ENCODE assay signal across 8 cellular contexts in genomic region chr2:118223487-118224136, GRCh38.
A peak's percentile ranks its signal among the peaks of the same experiment; 100 is the strongest.
DNase-seq lines count a peak whose midpoint lies in the region; ATAC-seq, FAIRE-seq and TF ChIP-seq lines count a peak whose summit lies in the region.

No MANE protein-coding gene starts in this region.

- H3F3A ChIP-seq in PC-3 (ENCODE audit: low read length, unreplicated experiment): no peaks in the 10 kb centered on the region

- CTCF ChIA-PET in endothelial cell of umbilical vein (lab: Charles Lee) (interaction anchor here (0.5 to 8.0 kb wide), 4 partner anchors 176 to 658 kb away, joined by 3 to 162 read pairs (median 34); no protein-coding TSS in a partner anchor), Calu3 (lab: Charles Lee) (interaction anchor here (0.7 kb wide), 1 partner anchor 27 kb away, joined by 3 read pairs; no protein-coding TSS in a partner anchor), PC-3 (lab: Charles Lee) (interaction anchor here (0.7 kb wide), 1 partner anchor 177 kb away, joined by 5 read pairs; no protein-coding TSS in a partner anchor)

- peaks cover 6% of the 10 kb centered on the region for H3K4me1 ChIP-seq in endothelial cell of umbilical vein (ENCODE audit: control insufficient read depth, extremely low read depth, insufficient read depth, low read length)
- H3K4me1 ChIP-seq in sigmoid colon: peaks cover 0 to 15% (median 14%) of the 10 kb centered on the region in 4 donors
- H3K4me1 ChIP-seq in PC-3 (ENCODE audit: insufficient read depth, low read length): peaks cover 17% of the 10 kb centered on the region

- no peaks in the 10 kb centered on the region for H3K9me2 ChIP-seq in PC-3 (replicated peaks; ENCODE audit: low read length)

- ATAC-seq in PC-3: no peak

- TF ChIP-seq POLR2A in endothelial cell of umbilical vein (IDR thresholded peaks at IDR 0.05; ENCODE audit: low read depth, low read length) (no peak), sigmoid colon (IDR thresholded peaks at IDR 0.05) (no peak)

- no peaks in the 10 kb centered on the region for H3K9me1 ChIP-seq in endothelial cell of umbilical vein (replicated peaks; ENCODE audit: control insufficient read depth, extremely low read depth, insufficient read depth, low read length)

- BruUV-seq in endothelial cell of umbilical vein (replicated peaks; lab: Mats Ljungman, UMichigan): no TSS peak
- no TSS peak for BruUV-seq in Calu3 (replicated peaks; lab: Mats Ljungman, UMichigan)
- BruUV-seq in PC-3 (replicated peaks; lab: Mats Ljungman, UMichigan): no TSS peak

- H3K4me3 ChIP-seq in endothelial cell of umbilical vein (replicated peaks in 1 of 3; ENCODE audit: insufficient read depth in 1 of 3, low read depth in 1 of 3, low read length in 3 of 3) (no peak overlapping the region), sigmoid colon (peak overlapping the region in 3 of 4 donors; percentile 32 to 44 (median 38)), PC-3 (ENCODE audit: low read length) (no peak overlapping the region)

- H3K4me3 Mint-ChIP-seq in IgD-negative memory B cell (peak overlapping the region; percentile 76 to 97 (median 90)), Calu3 (ENCODE audit: low read depth, unreplicated experiment) (no peak overlapping the region)

- H3K36me3 Mint-ChIP-seq in IgD-negative memory B cell (no peaks in the 10 kb centered on the region), Calu3 (ENCODE audit: insufficient read depth, unreplicated experiment) (no peaks in the 10 kb centered on the region)

- no peaks in the 10 kb centered on the region for H3K9me3 Mint-ChIP-seq in IgD-negative memory B cell
- no peaks in the 10 kb centered on the region for H3K9me3 Mint-ChIP-seq in Calu3 (ENCODE audit: low read depth, unreplicated experiment)

- intact Hi-C loops in endothelial cell of umbilical vein (cut with micrococcal nuclease) (no loop called here), sigmoid colon (cut with DNase I) (loop anchor here (2.0 to 5.0 kb wide), 2 partner anchors 36 to 631 kb away; no protein-coding TSS in a partner anchor), Calu3 (cut with micrococcal nuclease; ENCODE audit: unreplicated experiment) (loop anchor here (2.0 to 10.0 kb wide), 5 partner anchors 99 to 441 kb away; no protein-coding TSS in a partner anchor), PC-3 (cut with micrococcal nuclease) (loop anchor here (5.0 to 10.0 kb wide), 3 partner anchors 149 to 269 kb away; no protein-coding TSS in a partner anchor)

- peak overlapping the region; percentile 49 for H3K4me2 ChIP-seq in endothelial cell of umbilical vein (ENCODE audit: insufficient read depth, low read length)
- no peak overlapping the region for H3K4me2 ChIP-seq in PC-3 (ENCODE audit: low read length)

- peak overlapping the region; percentile 7 to 90 (median 30) for H3K27ac Mint-ChIP-seq in IgD-negative memory B cell
- no peak overlapping the region for H3K27ac Mint-ChIP-seq in Calu3 (ENCODE audit: unreplicated experiment)

- H3K4me1 Mint-ChIP-seq in IgD-negative memory B cell (peaks cover 16 to 19% (median 17%) of the 10 kb centered on the region in 3 donors), Calu3 (ENCODE audit: low read depth, unreplicated experiment) (peaks cover 25% of the 10 kb centered on the region)

- peaks cover 2% of the 10 kb centered on the region for H4K20me1 ChIP-seq in endothelial cell of umbilical vein (replicated peaks; ENCODE audit: control insufficient read depth, extremely low read depth, insufficient read depth, low read length)
- no peaks in the 10 kb centered on the region for H4K20me1 ChIP-seq in PC-3 (ENCODE audit: low read length)

- no peak for TF ChIP-seq CTCF in endothelial cell of umbilical vein (IDR thresholded peaks at IDR 0.05; ENCODE audit: extremely low read depth in 1 of 2, insufficient read depth in 1 of 2, low read depth in 1 of 2, low read length in 2 of 2)
- TF ChIP-seq CTCF in sigmoid colon (IDR thresholded peaks at IDR 0.05): no peak
- no peak for TF ChIP-seq CTCF in Calu3 (IDR thresholded peaks at IDR 0.05; ENCODE audit: unreplicated experiment)
- no peak for TF ChIP-seq CTCF in PC-3 (conservative IDR thresholded peaks at IDR 0.05; ENCODE audit: low read depth, low read length)

- POLR2A ChIA-PET in endothelial cell of umbilical vein (lab: Charles Lee): no interaction called here
- POLR2A ChIA-PET in PC-3 (lab: Charles Lee; ENCODE audit: unreplicated experiment): interaction anchor here (0.6 kb wide), 1 partner anchor 16 kb away, joined by 3 read pairs; no protein-coding TSS in a partner anchor

- FAIRE-seq in endothelial cell of umbilical vein (lab: Jason Lieb, UNC): no peak

- no peak for TF ChIP-seq EP300 in sigmoid colon (IDR thresholded peaks at IDR 0.05)

- 6% methylated on average over 30 of the region's 30 CpGs for WGBS in sigmoid colon, 2 donors

- no peaks in the 10 kb centered on the region for H3K36me3 ChIP-seq in endothelial cell of umbilical vein (ENCODE audit: control insufficient read depth in 2 of 2, extremely low read depth in 1 of 2, insufficient read depth in 2 of 2, low read length in 2 of 2)
- H3K36me3 ChIP-seq in sigmoid colon: no peaks in the 10 kb centered on the region
- H3K36me3 ChIP-seq in PC-3 (ENCODE audit: low read depth, low read length): no peaks in the 10 kb centered on the region

- no peaks in the 10 kb centered on the region for H3K79me2 ChIP-seq in endothelial cell of umbilical vein (ENCODE audit: control insufficient read depth, insufficient read depth, low read length)
- no peaks in the 10 kb centered on the region for H3K79me2 ChIP-seq in PC-3 (ENCODE audit: low read length)

- H3K27me3 Mint-ChIP-seq in IgD-negative memory B cell (peaks cover 39% of the 10 kb centered on the region), Calu3 (ENCODE audit: unreplicated experiment) (no peaks in the 10 kb centered on the region)

- peak; percentile 6 for DNase-seq in stimulated activated CD4-positive, alpha-beta T cell treated with anti-CD3 and anti-CD28 coated beads, Interleukin-15, amount 100 ng/mL, for 24 hours
- no peak for DNase-seq in stimulated activated CD4-positive, alpha-beta T cell treated with anti-CD3 and anti-CD28 coated beads, Interleukin-4, amount 100 ng/mL, for 24 hours
- DNase-seq in endothelial cell of umbilical vein (ENCODE audit: low read depth, low spot score) (no peak), sigmoid colon (no peak), Calu3 (no peak), NCI-H1417 treated with DMSO at 0.1 percent for 48 hours (lab: John Stamatoyannopoulos, UW) (no peak), PC-3 (no peak)

- peaks cover 44 to 65% of the 10 kb centered on the region in 2 experiments for H3K27me3 ChIP-seq in endothelial cell of umbilical vein (ENCODE audit: control insufficient read depth in 2 of 2, insufficient read depth in 2 of 2, low read length in 2 of 2)
- H3K27me3 ChIP-seq in sigmoid colon: peaks cover 41 to 84% (median 49%) of the 10 kb centered on the region in 3 donors
- no peaks in the 10 kb centered on the region for H3K27me3 ChIP-seq in PC-3 (ENCODE audit: low read length)

- H3K9ac ChIP-seq in endothelial cell of umbilical vein (replicated peaks; ENCODE audit: extremely low read depth, insufficient read depth, low read length): no peak overlapping the region
- H3K9ac ChIP-seq in PC-3 (ENCODE audit: low read length): no peak overlapping the region

- no peak overlapping the region for H3K27ac ChIP-seq in endothelial cell of umbilical vein (ENCODE audit: insufficient read depth, low read depth, low read length)
- H3K27ac ChIP-seq in sigmoid colon: no peak overlapping the region
- H3K27ac ChIP-seq in PC-3 (ENCODE audit: low read length): no peak overlapping the region

- dilution Hi-C loops in endothelial cell of umbilical vein (cut with MboI; ENCODE audit: extremely low pct_ligation_motif_present, low sequenced_read_pairs): no loop called here

- H2AFZ ChIP-seq in endothelial cell of umbilical vein (ENCODE audit: low read depth, low read length) (peak overlapping the region; percentile 42), PC-3 (ENCODE audit: low read length) (no peak overlapping the region)

- H3K9me3 ChIP-seq in endothelial cell of umbilical vein (replicated peaks; ENCODE audit: control insufficient read depth, insufficient read depth, low read length) (no peaks in the 10 kb centered on the region), sigmoid colon (no peaks in the 10 kb centered on the region), PC-3 (ENCODE audit: low read length) (no peaks in the 10 kb centered on the region)

TF ChIP-seq in endothelial cell of umbilical vein, 7 proteins besides CTCF, POLR2A, EP300 and RAD21:
- TF ChIP-seq EZH2 (IDR thresholded peaks at IDR 0.05; ENCODE audit: borderline replicate concordance, low read depth, low read length, severe bottlenecking) (peak; percentile 36), MAX (IDR thresholded peaks at IDR 0.05; ENCODE audit: insufficient read depth, insufficient read length) (no peak)

Comparison
In these comparisons a context has a peak if more than half of its experiments do, and no peak if none do; other contexts are left out.
1. H3K4me3 ChIP-seq: peak in sigmoid colon (3 of 4); none in endothelial cell of umbilical vein (0 of 3) and PC-3 (single experiment).